ENCODE assay signal across 9 cellular contexts in genomic region chrY:7344661-7345060, GRCh38.
DNase-seq lines count a peak whose midpoint lies in the region; ATAC-seq and TF ChIP-seq lines count a peak whose summit lies in the region.
"Had no signal": no experiment of that assay in that cellular context is flagged by ENCODE, and none has a peak within 500 bp of the region (broad histone marks: within the 10 kb centered on the region; RNA-seq: fewer than 3 reads in every experiment).

No MANE protein-coding gene starts in this region.

- H3K9me3 ChIP-seq in DND-41 (ENCODE audit: insufficient read depth, low read length, severe bottlenecking), result no peaks in the 10 kb centered on the region
- H3K9me3 ChIP-seq: Peyer's patch had no signal

- no peak overlapping the region for H3K4me3 ChIP-seq in DND-41 (ENCODE audit: low read depth in 1 of 2, low read length in 2 of 2)
- H3K4me3 ChIP-seq: Peyer's patch had no signal

- H2AFZ ChIP-seq in DND-41 (ENCODE audit: low read depth, low read length), result no peak overlapping the region

- no peak overlapping the region; the same call in 1 of the 2 replicates for H3K27ac ChIP-seq in DND-41 (ENCODE audit: low read length)
- H3K27ac ChIP-seq: Peyer's patch had no signal

- peaks cover 18% of the 10 kb centered on the region for H3K36me3 ChIP-seq in DND-41 (ENCODE audit: insufficient read depth, low read length)
- H3K36me3 ChIP-seq: Peyer's patch had no signal

- H3K79me2 ChIP-seq in DND-41 (ENCODE audit: insufficient read depth, low read length), result no peaks in the 10 kb centered on the region

- DNase-seq in DND-41 (peak; percentile 42), LHCN-M2 (ENCODE audit: low read depth) (peak; percentile 61), amniotic epithelial cell (ENCODE audit: low read depth) (peak; percentile 33), pons (ENCODE audit: low spot score) (peak; percentile 42), NCI-H510A treated with DMSO at 0.1 percent for 48 hours (lab: John Stamatoyannopoulos, UW) (no peak), sciatic nerve (ENCODE audit: low spot score) (no peak)

- no peaks in the 10 kb centered on the region for H4K20me1 ChIP-seq in DND-41 (ENCODE audit: insufficient read depth, low read length)

- ATAC-seq in DND-41 (ENCODE audit: insufficient read depth, low read depth) (peak; percentile 73; the same call in 2 of the 3 replicates), HG02884 (IDR thresholded peaks at IDR 0.05; ENCODE audit: unreplicated experiment) (no peak), GM21528 (IDR thresholded peaks at IDR 0.05; ENCODE audit: low FRiP score, unreplicated experiment) (no peak), sciatic nerve (no peak)

- no peak overlapping the region for H3K9ac ChIP-seq in DND-41 (ENCODE audit: low read depth, low read length)

- H3K4me2 ChIP-seq in DND-41 (ENCODE audit: insufficient read depth, low read length), result no peak overlapping the region

- TF ChIP-seq CTCF in DND-41 (IDR thresholded peaks at IDR 0.05; ENCODE audit: borderline replicate concordance, extremely low read depth, low read length, poor library complexity, severe bottlenecking), result peak; percentile 72

- H3K4me1 ChIP-seq in DND-41 (ENCODE audit: insufficient read depth, low read length), result 0 out of 2 replicates have a peak, but pooled peaks cover 2% of the 10 kb centered on the region
- H3K4me1 ChIP-seq: Peyer's patch had no signal

- H3K27me3 ChIP-seq in DND-41 (ENCODE audit: insufficient read depth, low read length, poor library complexity), result no peaks in the 10 kb centered on the region
- H3K27me3 ChIP-seq: Peyer's patch had no signal

- intact Hi-C loops in sciatic nerve (cut with DNase I), result no loop called here

Comparison
In these comparisons a context has a peak if more than half of its experiments do, and no peak if none do; other contexts are left out.
1. DNase-seq: peak in DND-41 (single experiment), LHCN-M2 (single experiment), amniotic epithelial cell (single experiment) and pons (single experiment); none in NCI-H510A treated with DMSO at 0.1 percent for 48 hours (single experiment) and sciatic nerve (single experiment).